19 cellular contexts compared by ENCODE assay signal in genomic region chr17:38916771-38917170, GRCh38. TPM values are rescaled to one million over a fixed set of nuclear protein-coding genes. Genes with fewer than 3 reads are reported as not detected.
DNase-seq lines count a peak whose midpoint lies in the region; FAIRE-seq and TF ChIP-seq lines count a peak whose summit lies in the region.
"Had no signal": no experiment of that assay in that cellular context is flagged by ENCODE, and none has a peak within 500 bp of the region (broad histone marks: within the 10 kb centered on the region; RNA-seq: fewer than 3 reads in every experiment).

No MANE protein-coding gene starts in this region.

- H3K27me3 Mint-ChIP-seq in CD8-positive, alpha-beta memory T cell, result peaks cover 0 to 2% of the 10 kb centered on the region in 2 donors
- no peaks in the 10 kb centered on the region for H3K27me3 Mint-ChIP-seq in osteocyte (ENCODE audit: unreplicated experiment)

- H2BK15ac ChIP-seq in H1 (ENCODE audit: low read length), result no peak overlapping the region

- H2BK5ac ChIP-seq in H1 (ENCODE audit: low read depth, low read length), result no peak overlapping the region

- H2BK20ac ChIP-seq in H1 (ENCODE audit: low read length), result no peak overlapping the region

- H3K36me3 Mint-ChIP-seq in CD8-positive, alpha-beta memory T cell, result peaks cover 6 to 93% (median 11%) of the 10 kb centered on the region in 3 donors
- peaks cover 55% of the 10 kb centered on the region for H3K36me3 Mint-ChIP-seq in osteocyte (ENCODE audit: unreplicated experiment)

- no peak overlapping the region for H2BK120ac ChIP-seq in H1 (replicated peaks; ENCODE audit: low read depth, low read length)

- no peaks in the 10 kb centered on the region for H3K79me1 ChIP-seq in H1 (ENCODE audit: low read depth, low read length)

- FAIRE-seq in H1 (lab: Jason Lieb, UNC), result no peak
- FAIRE-seq: islet of Langerhans had no signal

- no peak for TF ChIP-seq CTCF in Peyer's patch (IDR thresholded peaks at IDR 0.05)
- TF ChIP-seq CTCF in H1 (IDR thresholded peaks at IDR 0.05; ENCODE audit: control extremely low read depth in 1 of 3, insufficient read depth in 1 of 3, low read depth in 1 of 3, low read length in 3 of 3), result no peak
- TF ChIP-seq CTCF in osteocyte (IDR thresholded peaks at IDR 0.05), result no peak

- WGBS in H1 (ENCODE audit: extremely low coverage in 1 of 2, insufficient coverage in 1 of 2, insufficient read length in 1 of 2, insufficient replicate concordance in 2 of 2, low coverage in 1 of 2, low lambda C conversion rate in 2 of 2, missing lambda C conversion rate in 1 of 2), 2 experiments, result 85% methylated on average over 8 of the region's 8 CpGs; no CpG with 5 or more reads in 1 of the 2 experiments

- H2BK12ac ChIP-seq in H1 (ENCODE audit: low read depth, low read length), result no peak overlapping the region

- peaks cover 3 to 8% of the 10 kb centered on the region in 2 experiments for H4K20me1 ChIP-seq in H1 (replicated peaks in 1 of 2; ENCODE audit: control insufficient read depth in 1 of 2, insufficient read depth in 2 of 2, low read length in 2 of 2)

- H3K4ac ChIP-seq in H1 (replicated peaks; ENCODE audit: insufficient read length, low read depth, low read length), result no peak overlapping the region

- H3K4me3 Mint-ChIP-seq in CD8-positive, alpha-beta memory T cell, result no peak overlapping the region
- H3K4me3 Mint-ChIP-seq in osteocyte (ENCODE audit: unreplicated experiment), result no peak overlapping the region

- H3K27me3 ChIP-seq in CD8-positive, alpha-beta memory T cell (ENCODE audit: insufficient read depth, low read length, poor library complexity, severe bottlenecking), result no peaks in the 10 kb centered on the region
- no peaks in the 10 kb centered on the region for H3K27me3 ChIP-seq in Peyer's patch
- H3K27me3 ChIP-seq in H1 (replicated peaks in 1 of 4; ENCODE audit: control insufficient read depth in 3 of 4, extremely low read depth in 1 of 4, insufficient read depth in 3 of 4, low read length in 3 of 4), result no peaks in the 10 kb centered on the region
- H3K27me3 ChIP-seq: BLaER1 had no signal

- H3K4me2 ChIP-seq in H1 (ENCODE audit: insufficient read depth in 1 of 2, low read depth in 2 of 2, low read length in 2 of 2), result no peak overlapping the region
- H3K4me2 ChIP-seq: BLaER1, PC-9 had no signal

- no peak overlapping the region for H3K23ac ChIP-seq in H1 (ENCODE audit: insufficient read length)

- no peak overlapping the region; a peak in 1 of 7 replicates for H3K9ac ChIP-seq in H1 (replicated peaks in 1 of 4; ENCODE audit: extremely low read depth in 1 of 4, low read depth in 3 of 4, low read length in 3 of 4)
- H3K9ac ChIP-seq: BLaER1 had no signal

- H4K8ac ChIP-seq in H1 (ENCODE audit: extremely low read depth, insufficient read depth, low read length), result peak overlapping the region; percentile 57; the same call in 1 of the 2 replicates

- no peaks in the 10 kb centered on the region for H3K4me1 ChIP-seq in CD8-positive, alpha-beta memory T cell (ENCODE audit: insufficient read depth, low read length)
- H3K4me1 ChIP-seq in Peyer's patch (peaks cover 0 to 56% (median 7%) of the 10 kb centered on the region in 4 donors), H1 (replicated peaks in 1 of 4; ENCODE audit: control insufficient read depth in 3 of 4, insufficient read depth in 4 of 4, low read length in 3 of 4) (no peaks in the 10 kb centered on the region; a peak in 1 of 7 replicates)

- no peak overlapping the region for H4K5ac ChIP-seq in H1 (ENCODE audit: insufficient read length, low read depth, low read length)

- H3K9me3 Mint-ChIP-seq in CD8-positive, alpha-beta memory T cell, result no peaks in the 10 kb centered on the region
- H3K9me3 Mint-ChIP-seq in osteocyte (ENCODE audit: unreplicated experiment), result no peaks in the 10 kb centered on the region

- H3K18ac ChIP-seq in H1 (ENCODE audit: extremely low read depth, low read length), result no peak overlapping the region

- no peak overlapping the region for H4K91ac ChIP-seq in H1 (replicated peaks; ENCODE audit: insufficient read length, low read length)

- no peak for TF ChIP-seq RAD21 in H1 (IDR thresholded peaks at IDR 0.05 in 1 of 2, conservative IDR thresholded peaks at IDR 0.05 in 1 of 2; ENCODE audit: low read depth in 2 of 2, low read length in 2 of 2)

- no peak for TF ChIP-seq EP300 in H1 (IDR thresholded peaks at IDR 0.05; ENCODE audit: borderline replicate concordance in 1 of 2, low read depth in 2 of 2, low read length in 2 of 2)

- H3K56ac ChIP-seq in H1 (replicated peaks; ENCODE audit: insufficient read length, low read depth, low read length), result no peak overlapping the region

- no peaks in the 10 kb centered on the region for H3K23me2 ChIP-seq in H1 (ENCODE audit: low read depth, low read length)

- H3K36me3 ChIP-seq in CD8-positive, alpha-beta memory T cell (ENCODE audit: insufficient read depth, low read length), result peaks cover 63% of the 10 kb centered on the region
- H3K36me3 ChIP-seq in Peyer's patch (peaks cover 0 to 84% (median 0%) of the 10 kb centered on the region in 3 donors), H1 (ENCODE audit: control insufficient read depth in 2 of 4, insufficient read depth in 4 of 4, low read length in 3 of 4) (peaks cover 6 to 35% (median 28%) of the 10 kb centered on the region in 4 experiments; a peak in 7 of 8 replicates)

- peak overlapping the region in 7 of 8 donors; percentile 15 to 86 (median 48) for H3K27ac Mint-ChIP-seq in CD8-positive, alpha-beta memory T cell
- H3K27ac Mint-ChIP-seq in osteocyte (ENCODE audit: unreplicated experiment), result peak overlapping the region; percentile 15

- no peaks in the 10 kb centered on the region for H3K9me3 ChIP-seq in CD8-positive, alpha-beta memory T cell (ENCODE audit: low read length)
- H3K9me3 ChIP-seq in Peyer's patch (no peaks in the 10 kb centered on the region), H1 (ENCODE audit: insufficient read depth in 2 of 2, low read depth in 1 of 2, low read length in 1 of 2) (no peaks in the 10 kb centered on the region)
- H3K9me3 ChIP-seq: BLaER1, thoracic aorta had no signal

- POLR2A ChIA-PET in CD8-positive, alpha-beta memory T cell (lab: Charles Lee), result interaction anchor here (1.0 kb wide), 1 partner anchor 18 kb away, joined by 3 read pairs; no protein-coding TSS in a partner anchor
- POLR2A ChIA-PET in H1 (lab: Charles Lee; ENCODE audit: partially characterized antibody), result interaction anchor here (7.9 to 14.4 kb wide), 3 partner anchors 8 to 65 kb away, joined by 50 to 98 read pairs (median 51); partner anchors contain the start of genes LASP1 and RPL23

- no peaks in the 10 kb centered on the region for H3K79me2 ChIP-seq in H1 (ENCODE audit: control insufficient read depth in 1 of 2, insufficient read depth in 2 of 2, low read length in 2 of 2)

- no peak overlapping the region for H3K14ac ChIP-seq in H1 (ENCODE audit: insufficient read length)

- H3K4me1 Mint-ChIP-seq in CD8-positive, alpha-beta memory T cell, result peaks cover 19 to 45% (median 27%) of the 10 kb centered on the region in 3 donors
- H3K4me1 Mint-ChIP-seq in osteocyte (ENCODE audit: unreplicated experiment), result peaks cover 30% of the 10 kb centered on the region

- CTCF ChIA-PET in CD8-positive, alpha-beta memory T cell (lab: Charles Lee), result interaction anchor here (1.0 kb wide), 2 partner anchors 9 to 237 kb away, joined by 3 read pairs; partner anchors contain the start of gene LASP1NB
- CTCF ChIA-PET in H1 (lab: Charles Lee; ENCODE audit: partially characterized antibody), result interaction anchor here (0.6 to 5.2 kb wide), 13 partner anchors 8 to 101 kb away, joined by 3 to 40 read pairs (median 3); partner anchors contain the start of gene LASP1NB

- H3K27ac ChIP-seq in CD8-positive, alpha-beta memory T cell (ENCODE audit: low read depth, low read length), result no peak overlapping the region
- peak overlapping the region in 2 of 4 donors; percentile 18 to 72 for H3K27ac ChIP-seq in Peyer's patch
- H3K27ac ChIP-seq in H1 (ENCODE audit: low read depth, low read length), result no peak overlapping the region
- H3K27ac ChIP-seq: BLaER1, epithelial cell of prostate, PC-9, thoracic aorta had no signal

- no peak for DNase-seq in CD8-positive, alpha-beta memory T cell
- DNase-seq in Peyer's patch (peak in 2 of 3 donors; percentile 3 to 43), H1 (ENCODE audit: low read depth in 1 of 2, low spot score in 2 of 2) (no peak), osteocyte (ENCODE audit: extremely low spot score, unreplicated experiment) (peak; percentile 27), DMS79 treated with DMSO at 0.1 percent for 48 hours (lab: John Stamatoyannopoulos, UW) (no peak), SKM-1 treated with dmso at 0.1 percent for 144 hours (lab: John Stamatoyannopoulos, UW; ENCODE audit: unreplicated experiment) (no peak), RPMI8226 (no peak)
- DNase-seq: activated CD4-positive, alpha-beta T cell treated with anti-CD3 and anti-CD28 coated beads for 1 hour; activated naive CD4-positive, alpha-beta T cell; Kasumi-1; NCI-H526; PC-9 had no signal

- TF ChIP-seq POLR2A in Peyer's patch (IDR thresholded peaks at IDR 0.05) (no peak), H1 (IDR thresholded peaks at IDR 0.05; ENCODE audit: control extremely low read depth in 1 of 2, low read depth in 2 of 2, low read length in 2 of 2) (no peak)

- no peak overlapping the region for H3K4me3 ChIP-seq in CD8-positive, alpha-beta memory T cell (ENCODE audit: low read length)
- H3K4me3 ChIP-seq in Peyer's patch (no peak overlapping the region), H1 (ENCODE audit: extremely low read depth in 1 of 4, insufficient read depth in 2 of 4, low read depth in 3 of 4, low read length in 4 of 4) (no peak overlapping the region)
- H3K4me3 ChIP-seq: BLaER1, PC-9, thoracic aorta had no signal

- H2AK5ac ChIP-seq in H1 (ENCODE audit: low read depth, low read length), result no peak overlapping the region

- H2AFZ ChIP-seq in H1 (ENCODE audit: low read length), result no peak overlapping the region
- H2AFZ ChIP-seq: PC-9 had no signal

RNA-seq across cellular contexts. Expression of gene LASP1, which starts 46.9 kb away (rescaled TPM):
- total RNA-seq in CD8-positive, alpha-beta memory T cell, result 100 to 1,000 TPM; 128 to 135 TPM
- 76.1 TPM for polyA plus RNA-seq in CD8-positive, alpha-beta memory T cell
- total RNA-seq in Peyer's patch (100 to 1,000 TPM; 166 to 654 (median 590) TPM), osteocyte (402 and 409 TPM in 2 replicates)
- 170 and 180 TPM in 2 replicates for total RNA-seq in H1 (2021; fragmentation: NEBNext Ultra II Directional; extraction: Animal tissue kit (Norgen Biotek cat#: 25700))
- polyA plus RNA-seq in H1 (2011; rRNA removed), result 114 and 182 TPM in 2 replicates
- 97.6 TPM for polyA plus RNA-seq in H1 (2011; cell fraction: cytosol; rRNA removed)
- 95.0 TPM for polyA plus RNA-seq in H1 (2011; cell fraction: nucleus; rRNA removed)
- 127 to 134 TPM (median 129 TPM) in 4 replicates for polyA plus RNA-seq in H1 (2012, experiment 1 of 2)
- polyA plus RNA-seq in H1 (2012, experiment 2 of 2), result 154 TPM
- polyA plus RNA-seq in H1 (2013, experiment 1 of 2), result 98.7 TPM
- 97.2 TPM for polyA plus RNA-seq in H1 (2013, experiment 2 of 2)
- 95.4 and 104 TPM in 2 replicates for polyA minus RNA-seq in H1 (2011; rRNA and poly(A)+ RNA removed)
- polyA minus RNA-seq in H1 (2011; cell fraction: cytosol; rRNA and poly(A)+ RNA removed), result 106 TPM
- polyA minus RNA-seq in H1 (2011; cell fraction: nucleus; rRNA and poly(A)+ RNA removed), result 55.4 TPM

RNA-seq across cellular contexts. Expression of gene FBXO47, which starts 50.4 kb away (rescaled TPM):
- not detected for total RNA-seq in CD8-positive, alpha-beta memory T cell
- polyA plus RNA-seq in CD8-positive, alpha-beta memory T cell, result not detected
- total RNA-seq in Peyer's patch, result not detected
- total RNA-seq in H1 (2021; fragmentation: NEBNext Ultra II Directional; extraction: Animal tissue kit (Norgen Biotek cat#: 25700)), result not detected in 2 replicates
- polyA plus RNA-seq in H1 (2011; rRNA removed), result not detected in 2 replicates
- polyA plus RNA-seq in H1 (2011; cell fraction: cytosol; rRNA removed), result not detected
- not detected for polyA plus RNA-seq in H1 (2011; cell fraction: nucleus; rRNA removed)
- polyA plus RNA-seq in H1 (2012, experiment 1 of 2), result not detected in 4 replicates
- not detected for polyA plus RNA-seq in H1 (2012, experiment 2 of 2)
- polyA plus RNA-seq in H1 (2013, experiment 1 of 2), result 0.04 TPM
- not detected for polyA plus RNA-seq in H1 (2013, experiment 2 of 2)
- polyA minus RNA-seq in H1 (2011; rRNA and poly(A)+ RNA removed), result not detected in 2 replicates
- polyA minus RNA-seq in H1 (2011; cell fraction: cytosol; rRNA and poly(A)+ RNA removed), result not detected
- not detected for polyA minus RNA-seq in H1 (2011; cell fraction: nucleus; rRNA and poly(A)+ RNA removed)
- not detected in 2 replicates for total RNA-seq in osteocyte
- total RNA-seq: glomerular endothelial cell, mononuclear cell, PC-9, posterior vena cava, thoracic aorta had no signal

Comparison
In these comparisons a context has a peak if more than half of its experiments do, and no peak if none do; other contexts are left out.
1. DNase-seq: peak in Peyer's patch (2 of 3) and osteocyte (single experiment); none in CD8-positive, alpha-beta memory T cell (0 of 5), H1 (0 of 2), DMS79 treated with DMSO at 0.1 percent for 48 hours (single experiment), SKM-1 treated with dmso at 0.1 percent for 144 hours (single experiment) and RPMI8226 (single experiment).